Comparison of ENCODE assay signal across 16 cellular contexts in genomic region chr10:86374664-86375063, GRCh38. TPM values are rescaled to one million over a fixed set of nuclear protein-coding genes. Genes with fewer than 3 reads are reported as not detected.
"Had no signal": no experiment of that assay in that cellular context is flagged by ENCODE, and none has a peak within 500 bp of the region (broad histone marks: within the 10 kb centered on the region; RNA-seq: fewer than 3 reads in every experiment).

No MANE protein-coding gene starts in this region.

- DNase-seq: activated CD8-positive, alpha-beta T cell treated with anti-CD3 and anti-CD28 coated beads, Interleukin-2, amount 10 ng/mL, durations not matched to agents 7 days and 5 days; activated naive CD4-positive, alpha-beta T cell treated with anti-CD3 and anti-CD28 coated beads for 36 hours; activated naive CD8-positive, alpha-beta T cell treated with anti-CD3 and anti-CD28 coated beads, Interleukin-2, amount 50 U/mL, for 24 hours; activated T-cell treated with anti-CD3 and anti-CD28 coated beads for 4 hours; mesendoderm; psoas muscle; Right ventricle myocardium superior; stimulated activated CD4-positive, alpha-beta T cell treated with anti-CD3 and anti-CD28 coated beads, Interleukin-12 subunit alpha, Interleukin-12 subunit beta, amount 100 ng/mL, for 4 hours; T-helper 1 cell; T1000 had no signal

- H3K4me3 ChIP-seq: ascending aorta, breast epithelium, psoas muscle, SK-N-MC, tibial nerve had no signal

- H3K9me3 ChIP-seq: ascending aorta, breast epithelium, psoas muscle, tibial nerve had no signal

- H3K36me3 ChIP-seq: ascending aorta, breast epithelium, tibial nerve had no signal

- H3K4me3 Mint-ChIP-seq: activated CD8-positive, alpha-beta T cell treated with anti-CD3 and anti-CD28 coated beads, Interleukin-2, amount 10 ng/mL, durations not matched to agents 7 days and 5 days; activated naive CD4-positive, alpha-beta T cell treated with anti-CD3 and anti-CD28 coated beads for 36 hours; activated naive CD8-positive, alpha-beta T cell treated with anti-CD3 and anti-CD28 coated beads, Interleukin-2, amount 50 U/mL, for 24 hours; nephron; stimulated activated memory B cell treated with anti-CD40 and anti-IgM and Interleukin-4, amounts not matched to agents 10 μg/mL and 1 μg/mL and 100 μg/mL, for 72 hours had no signal

- H3K27ac ChIP-seq: ascending aorta, breast epithelium, psoas muscle, SK-N-MC, tibial nerve had no signal

- ATAC-seq: activated CD8-positive, alpha-beta T cell treated with anti-CD3 and anti-CD28 coated beads, Interleukin-2, amount 10 ng/mL, durations not matched to agents 7 days and 5 days; activated naive CD8-positive, alpha-beta T cell treated with anti-CD3 and anti-CD28 coated beads, Interleukin-2, amount 50 U/mL, for 24 hours; psoas muscle; stimulated activated memory B cell treated with anti-CD40 and anti-IgM and Interleukin-4, amounts not matched to agents 10 μg/mL and 1 μg/mL and 100 μg/mL, for 72 hours had no signal

- H3K4me1 Mint-ChIP-seq: activated naive CD8-positive, alpha-beta T cell treated with anti-CD3 and anti-CD28 coated beads, Interleukin-2, amount 50 U/mL, for 24 hours; nephron; stimulated activated memory B cell treated with anti-CD40 and anti-IgM and Interleukin-4, amounts not matched to agents 10 μg/mL and 1 μg/mL and 100 μg/mL, for 72 hours had no signal

- H3K36me3 Mint-ChIP-seq: stimulated activated memory B cell treated with anti-CD40 and anti-IgM and Interleukin-4, amounts not matched to agents 10 μg/mL and 1 μg/mL and 100 μg/mL, for 72 hours had no signal

- H3K27ac Mint-ChIP-seq: activated CD8-positive, alpha-beta T cell treated with anti-CD3 and anti-CD28 coated beads, Interleukin-2, amount 10 ng/mL, durations not matched to agents 7 days and 5 days; activated naive CD4-positive, alpha-beta T cell treated with anti-CD3 and anti-CD28 coated beads for 36 hours; activated naive CD8-positive, alpha-beta T cell treated with anti-CD3 and anti-CD28 coated beads, Interleukin-2, amount 50 U/mL, for 24 hours; nephron; stimulated activated memory B cell treated with anti-CD40 and anti-IgM and Interleukin-4, amounts not matched to agents 10 μg/mL and 1 μg/mL and 100 μg/mL, for 72 hours had no signal

- H3K27me3 ChIP-seq: breast epithelium had no signal

- H3K9me3 Mint-ChIP-seq: activated naive CD4-positive, alpha-beta T cell treated with anti-CD3 and anti-CD28 coated beads for 36 hours; activated naive CD8-positive, alpha-beta T cell treated with anti-CD3 and anti-CD28 coated beads, Interleukin-2, amount 50 U/mL, for 24 hours; nephron; stimulated activated memory B cell treated with anti-CD40 and anti-IgM and Interleukin-4, amounts not matched to agents 10 μg/mL and 1 μg/mL and 100 μg/mL, for 72 hours had no signal

RNA-seq across cellular contexts. Expression of gene GRID1, which starts 8.1 kb away (rescaled TPM):
- total RNA-seq: activated CD8-positive, alpha-beta T cell treated with anti-CD3 and anti-CD28 coated beads, Interleukin-2, amount 10 ng/mL, durations not matched to agents 7 days and 5 days; activated naive CD4-positive, alpha-beta T cell treated with anti-CD3 and anti-CD28 coated beads for 36 hours had no signal
